ENCODE assay signal across 8 cellular contexts in genomic region chr15:39580630-39581500, GRCh38. TPM values are rescaled to one million over a fixed set of nuclear protein-coding genes. Genes with fewer than 3 reads are reported as not detected.
DNase-seq lines count a peak whose midpoint lies in the region; ATAC-seq lines count a peak whose summit lies in the region.

THBS1 (plus strand) TSS chr15:39581079; CDS start chr15:39581858, 779 bp downstream.

- no peaks in the 10 kb centered on the region for H3K9me3 Mint-ChIP-seq in activated CD8-positive, alpha-beta T cell treated with anti-CD3 and anti-CD28 coated beads, Interleukin-2, amount 10 ng/mL, durations not matched to agents 7 days and 5 days (ENCODE audit: insufficient read depth)
- no peaks in the 10 kb centered on the region for H3K9me3 Mint-ChIP-seq in stimulated activated memory B cell treated with anti-CD40 and anti-IgM and Interleukin-4, amounts not matched to agents 10 μg/mL and 1 μg/mL and 100 μg/mL, for 72 hours

- H3K4me1 ChIP-seq in HUES64 (ENCODE audit: insufficient read depth, low read length) (peaks cover 31% of the 10 kb centered on the region), mesodermal cell (ENCODE audit: control insufficient read depth, insufficient read depth, low read length, poor library complexity, severe bottlenecking) (peaks cover 32% of the 10 kb centered on the region)

- DNase-seq in NCI-H2227 (lab: John Stamatoyannopoulos, UW; ENCODE audit: unreplicated experiment) (peak; percentile 9), NCI-H2227 treated with DMSO at 0.1 percent for 48 hours (lab: John Stamatoyannopoulos, UW) (no peak), medulla oblongata (ENCODE audit: extremely low spot score) (no peak)
- DNase-seq in activated CD8-positive, alpha-beta T cell treated with anti-CD3 and anti-CD28 coated beads, Interleukin-2, amount 10 ng/mL, durations not matched to agents 7 days and 5 days: peak; percentile 29

- H3K4me3 ChIP-seq in HUES64 (ENCODE audit: low read length) (peak within 1 kb of the TSS; percentile 72), mesodermal cell (ENCODE audit: extremely low read depth, insufficient read depth, low read length, poor library complexity, severe bottlenecking) (peak within 1 kb of the TSS; percentile 65)

- ATAC-seq in activated CD8-positive, alpha-beta T cell treated with anti-CD3 and anti-CD28 coated beads, Interleukin-2, amount 10 ng/mL, durations not matched to agents 7 days and 5 days: peak; percentile 48
- peak; percentile 10 for ATAC-seq in stimulated activated memory B cell treated with anti-CD40 and anti-IgM and Interleukin-4, amounts not matched to agents 10 μg/mL and 1 μg/mL and 100 μg/mL, for 72 hours

- peaks cover 39% of the 10 kb centered on the region for H3K36me3 ChIP-seq in HUES64 (ENCODE audit: insufficient read depth, low read length)
- peaks cover 42% of the 10 kb centered on the region for H3K36me3 ChIP-seq in mesodermal cell (ENCODE audit: control insufficient read depth, insufficient read depth, low read length)

- POLR2A ChIA-PET in activated CD8-positive, alpha-beta T cell treated with anti-CD3 and anti-CD28 coated beads, Interleukin-2, amount 10 ng/mL, durations not matched to agents 7 days and 5 days (lab: Charles Lee): interaction anchor here (0.5 kb wide), 1 partner anchor 409 kb away, joined by 3 read pairs; no protein-coding TSS in a partner anchor

- WGBS in HUES64: under 1% methylated on average over 71 of the region's 71 CpGs
- 0% methylated on average over 58 to 67 of the region's 71 CpGs for WGBS in mesodermal cell (ENCODE audit: insufficient coverage in 2 of 2), 2 experiments

- no peaks in the 10 kb centered on the region for H3K36me3 Mint-ChIP-seq in activated CD8-positive, alpha-beta T cell treated with anti-CD3 and anti-CD28 coated beads, Interleukin-2, amount 10 ng/mL, durations not matched to agents 7 days and 5 days (ENCODE audit: low read depth)
- H3K36me3 Mint-ChIP-seq in stimulated activated memory B cell treated with anti-CD40 and anti-IgM and Interleukin-4, amounts not matched to agents 10 μg/mL and 1 μg/mL and 100 μg/mL, for 72 hours: no peaks in the 10 kb centered on the region

- H3K9ac ChIP-seq in HUES64 (ENCODE audit: low read depth, low read length): peak within 1 kb of the TSS; percentile 85

- H3K4me3 Mint-ChIP-seq in activated CD8-positive, alpha-beta T cell treated with anti-CD3 and anti-CD28 coated beads, Interleukin-2, amount 10 ng/mL, durations not matched to agents 7 days and 5 days: peak within 1 kb of the TSS; percentile 66
- H3K4me3 Mint-ChIP-seq in stimulated activated memory B cell treated with anti-CD40 and anti-IgM and Interleukin-4, amounts not matched to agents 10 μg/mL and 1 μg/mL and 100 μg/mL, for 72 hours: peak within 1 kb of the TSS; percentile 29

- in situ Hi-C loops in endometrial microvascular endothelial cells (cut with HindIII; ENCODE audit: inconsistent ontology term, low pct_unique_long_range_greater_than_20kb, low sequenced_read_pairs): no loop called here

- peak within 1 kb of the TSS; percentile 93 for H3K27ac ChIP-seq in HUES64 (ENCODE audit: low read depth, low read length)
- H3K27ac ChIP-seq in mesodermal cell (ENCODE audit: low read depth, low read length, severe bottlenecking): peak within 1 kb of the TSS; percentile 88

- peaks cover 7% of the 10 kb centered on the region; the same call in 1 of the 2 replicates for H3K27me3 ChIP-seq in HUES64 (ENCODE audit: insufficient read depth, low read length)

- H3K4me1 Mint-ChIP-seq in activated CD8-positive, alpha-beta T cell treated with anti-CD3 and anti-CD28 coated beads, Interleukin-2, amount 10 ng/mL, durations not matched to agents 7 days and 5 days (ENCODE audit: low read depth): peaks cover 43% of the 10 kb centered on the region
- H3K4me1 Mint-ChIP-seq in stimulated activated memory B cell treated with anti-CD40 and anti-IgM and Interleukin-4, amounts not matched to agents 10 μg/mL and 1 μg/mL and 100 μg/mL, for 72 hours: peaks cover 13% of the 10 kb centered on the region

- H3K27me3 Mint-ChIP-seq in activated CD8-positive, alpha-beta T cell treated with anti-CD3 and anti-CD28 coated beads, Interleukin-2, amount 10 ng/mL, durations not matched to agents 7 days and 5 days (ENCODE audit: low read depth): peaks cover 48% of the 10 kb centered on the region
- peaks cover 53% of the 10 kb centered on the region for H3K27me3 Mint-ChIP-seq in stimulated activated memory B cell treated with anti-CD40 and anti-IgM and Interleukin-4, amounts not matched to agents 10 μg/mL and 1 μg/mL and 100 μg/mL, for 72 hours

- H3K27ac Mint-ChIP-seq in activated CD8-positive, alpha-beta T cell treated with anti-CD3 and anti-CD28 coated beads, Interleukin-2, amount 10 ng/mL, durations not matched to agents 7 days and 5 days: no peak within 1 kb of the TSS
- no peak within 1 kb of the TSS for H3K27ac Mint-ChIP-seq in stimulated activated memory B cell treated with anti-CD40 and anti-IgM and Interleukin-4, amounts not matched to agents 10 μg/mL and 1 μg/mL and 100 μg/mL, for 72 hours

- CTCF ChIA-PET in activated CD8-positive, alpha-beta T cell treated with anti-CD3 and anti-CD28 coated beads, Interleukin-2, amount 10 ng/mL, durations not matched to agents 7 days and 5 days (lab: Charles Lee): interaction anchor here (0.6 to 11.0 kb wide), 37 partner anchors 10 to 876 kb away, joined by 3 to 179 read pairs (median 4); no protein-coding TSS in a partner anchor

- H3K9me3 ChIP-seq in HUES64 (ENCODE audit: insufficient read depth, low read depth, low read length) (no peaks in the 10 kb centered on the region), mesodermal cell (ENCODE audit: control insufficient read depth, low read length) (no peaks in the 10 kb centered on the region)

RNA-seq across cellular contexts. Expression of gene THBS1, which starts in this region (rescaled TPM):
- polyA plus RNA-seq in HUES64 (2013, experiment 1 of 2): 13.5 TPM
- 11.3 TPM for polyA plus RNA-seq in HUES64 (2013, experiment 2 of 2)
- total RNA-seq in activated CD8-positive, alpha-beta T cell treated with anti-CD3 and anti-CD28 coated beads, Interleukin-2, amount 10 ng/mL, durations not matched to agents 7 days and 5 days: 1 to 10 TPM in 1 of 2 experiments, under 1 TPM in 1; 0.87 to 1.2 TPM
- total RNA-seq in endometrial microvascular endothelial cells (ENCODE audit: inconsistent ontology term): 2,265 TPM
- polyA plus RNA-seq in mesodermal cell (2013, experiment 1 of 2): 81.2 TPM
- polyA plus RNA-seq in mesodermal cell (2013, experiment 2 of 2): 74.4 TPM

Comparison
In these comparisons a context has a peak if more than half of its experiments do, and no peak if none do; other contexts are left out.
1. RNA of gene THBS1 (total RNA-seq): 2,265 TPM in endometrial microvascular endothelial cells (single experiment); 0.87 to 1.2 TPM in activated CD8-positive, alpha-beta T cell treated with anti-CD3 and anti-CD28 coated beads, Interleukin-2, amount 10 ng/mL, durations not matched to agents 7 days and 5 days; every median in the first group is over 1,000 times any median in the second.
2. DNase-seq: peak in NCI-H2227 (single experiment) and activated CD8-positive, alpha-beta T cell treated with anti-CD3 and anti-CD28 coated beads, Interleukin-2, amount 10 ng/mL, durations not matched to agents 7 days and 5 days (single experiment); none in NCI-H2227 treated with DMSO at 0.1 percent for 48 hours (single experiment) and medulla oblongata (single experiment).